9 cellular contexts compared by ENCODE assay signal in genomic region chr1:47424336-47424982, GRCh38. TPM values are rescaled to one million over a fixed set of nuclear protein-coding genes. Genes with fewer than 3 reads are reported as not detected.
DNase-seq lines count a peak whose midpoint lies in the region; ATAC-seq, FAIRE-seq and TF ChIP-seq lines count a peak whose summit lies in the region.
"Had no signal": no experiment of that assay in that cellular context is flagged by ENCODE, and none has a peak within 500 bp of the region (broad histone marks: within the 10 kb centered on the region; RNA-seq: fewer than 3 reads in every experiment).

No MANE protein-coding gene starts in this region.

- no peaks in the 10 kb centered on the region for H3K9me2 ChIP-seq in GM23248 (ENCODE audit: insufficient read depth)

- no peaks in the 10 kb centered on the region for H3K36me3 ChIP-seq in GM23248 (ENCODE audit: low read depth)

- no peak overlapping the region for H3K4me2 ChIP-seq in GM23248 (ENCODE audit: unreplicated experiment)

- H3K4me1 Mint-ChIP-seq in nephron progenitor cell = peaks cover 21% of the 10 kb centered on the region
- H3K4me1 Mint-ChIP-seq in stimulated activated naive B cell treated with anti-CD40 and anti-IgM and Interleukin-4, amounts not matched to agents 10 μg/mL and 1 μg/mL and 100 μg/mL, for 72 hours = no peaks in the 10 kb centered on the region

- H4K20me1 ChIP-seq in GM23248 (ENCODE audit: insufficient read depth) = no peaks in the 10 kb centered on the region

- H3K27me3 ChIP-seq in GM23248 (replicated peaks; ENCODE audit: insufficient read depth) = no peaks in the 10 kb centered on the region

- no peak overlapping the region for H3K4me3 Mint-ChIP-seq in nephron progenitor cell
- H3K4me3 Mint-ChIP-seq in stimulated activated naive B cell treated with anti-CD40 and anti-IgM and Interleukin-4, amounts not matched to agents 10 μg/mL and 1 μg/mL and 100 μg/mL, for 72 hours = no peak overlapping the region

- no peaks in the 10 kb centered on the region for H3F3A ChIP-seq in GM23248 (ENCODE audit: insufficient read depth)

- no peak for FAIRE-seq in HTR-8/SVneo (lab: Jason Lieb, UNC)

- H3K9me3 ChIP-seq in GM23248 (ENCODE audit: low read depth) = no peaks in the 10 kb centered on the region

- peaks cover 4% of the 10 kb centered on the region for H3K9me3 Mint-ChIP-seq in nephron progenitor cell
- H3K9me3 Mint-ChIP-seq in stimulated activated naive B cell treated with anti-CD40 and anti-IgM and Interleukin-4, amounts not matched to agents 10 μg/mL and 1 μg/mL and 100 μg/mL, for 72 hours = no peaks in the 10 kb centered on the region

- in situ Hi-C loops in GM23248 (cut with MboI) = no loop called here

- peaks cover 80% of the 10 kb centered on the region for H3K27me3 Mint-ChIP-seq in nephron progenitor cell (ENCODE audit: low read depth, poor library complexity)
- H3K27me3 Mint-ChIP-seq in stimulated activated naive B cell treated with anti-CD40 and anti-IgM and Interleukin-4, amounts not matched to agents 10 μg/mL and 1 μg/mL and 100 μg/mL, for 72 hours = peaks cover 31 to 46% of the 10 kb centered on the region in 2 donors

- H3K4me3 ChIP-seq in GM23248 (no peak overlapping the region), choroid plexus epithelial cell (ENCODE audit: low read depth, low read length) (no peak overlapping the region)

- WGBS in GM23248 (ENCODE audit: low coverage in 1 of 2, low lambda C conversion rate in 2 of 2, missing lambda C conversion rate in 2 of 2), 2 experiments = 1 to 3% methylated on average over 6 of the region's 6 CpGs

- ATAC-seq in stimulated activated naive B cell treated with anti-CD40 and anti-IgM and Interleukin-4, amounts not matched to agents 10 μg/mL and 1 μg/mL and 100 μg/mL, for 72 hours (replicated peaks) = no peak

- peaks cover 19% of the 10 kb centered on the region for H3K36me3 Mint-ChIP-seq in nephron progenitor cell (ENCODE audit: low read depth)
- no peaks in the 10 kb centered on the region for H3K36me3 Mint-ChIP-seq in stimulated activated naive B cell treated with anti-CD40 and anti-IgM and Interleukin-4, amounts not matched to agents 10 μg/mL and 1 μg/mL and 100 μg/mL, for 72 hours

- peak; percentile 76 for DNase-seq in AG20443 (ENCODE audit: low spot score)
- DNase-seq in GM23248 = peak; percentile 81
- peak; percentile 46 to 77 for DNase-seq in NCI-H526 (lab: John Stamatoyannopoulos, UW)
- peak; percentile 60 for DNase-seq in choroid plexus epithelial cell (ENCODE audit: low read depth)
- peak; percentile 59 for DNase-seq in nephron progenitor cell
- no peak for DNase-seq in stimulated activated naive B cell treated with anti-CD40 and anti-IgM and Interleukin-4, amounts not matched to agents 10 μg/mL and 1 μg/mL and 100 μg/mL, for 72 hours
- DNase-seq in stimulated activated naive CD4-positive, alpha-beta T cell treated with Interleukin-2 at 50 U/mL for 16 hours (lab: John Stamatoyannopoulos, UW) = no peak
- no peak for DNase-seq in HTR-8/SVneo (ENCODE audit: insufficient read length, low spot score)

- no peaks in the 10 kb centered on the region for H3K79me2 ChIP-seq in GM23248 (ENCODE audit: insufficient read depth)

- no peak overlapping the region for H3K27ac ChIP-seq in GM23248
- H3K27ac ChIP-seq: epithelial cell of prostate had no signal

- H3K4me1 ChIP-seq in GM23248 (ENCODE audit: insufficient read depth) = no peaks in the 10 kb centered on the region

- TF ChIP-seq CTCF in choroid plexus epithelial cell (conservative IDR thresholded peaks at IDR 0.05; ENCODE audit: low read depth, low read length) (peak; percentile 79), nephron progenitor cell (IDR thresholded peaks at IDR 0.05) (peak; percentile 81)

- no peak overlapping the region for H3K27ac Mint-ChIP-seq in nephron progenitor cell
- no peak overlapping the region for H3K27ac Mint-ChIP-seq in stimulated activated naive B cell treated with anti-CD40 and anti-IgM and Interleukin-4, amounts not matched to agents 10 μg/mL and 1 μg/mL and 100 μg/mL, for 72 hours

- H2AFZ ChIP-seq in GM23248 = no peak overlapping the region

- H3K9ac ChIP-seq in GM23248 = no peak overlapping the region

RNA-seq across cellular contexts. Expression of gene FOXE3, which starts 8.4 kb away (rescaled TPM):
- total RNA-seq in GM23248 (2014; rRNA removed; shearing (Covaris generic)) = 0.13 TPM in 1 of 2 replicates, not detected in the other
- polyA plus RNA-seq in GM23248 (2016; fragmentation: Nextera tagmentation; extraction: Ambion mirVana) = 0.13 TPM in 1 of 2 replicates, not detected in the other

RNA-seq across cellular contexts. Expression of gene FOXD2, which starts 13.4 kb away (rescaled TPM):
- total RNA-seq in GM23248 (2014; rRNA removed; shearing (Covaris generic)) = 0.43 TPM in 1 of 2 replicates, not detected in the other
- 0.15 and 0.20 TPM in 2 replicates for polyA plus RNA-seq in GM23248 (2016; fragmentation: Nextera tagmentation; extraction: Ambion mirVana)

Comparison
In these comparisons a context has a peak if more than half of its experiments do, and no peak if none do; other contexts are left out.
1. DNase-seq: peak in AG20443 (single experiment), GM23248 (single experiment), NCI-H526 (2 of 2), choroid plexus epithelial cell (single experiment) and nephron progenitor cell (single experiment); none in stimulated activated naive B cell treated with anti-CD40 and anti-IgM and Interleukin-4, amounts not matched to agents 10 μg/mL and 1 μg/mL and 100 μg/mL, for 72 hours (single experiment), stimulated activated naive CD4-positive, alpha-beta T cell treated with Interleukin-2 at 50 U/mL for 16 hours (single experiment) and HTR-8/SVneo (single experiment).